1 cellular context compared by ENCODE assay signal in the genomic region with DNA sequence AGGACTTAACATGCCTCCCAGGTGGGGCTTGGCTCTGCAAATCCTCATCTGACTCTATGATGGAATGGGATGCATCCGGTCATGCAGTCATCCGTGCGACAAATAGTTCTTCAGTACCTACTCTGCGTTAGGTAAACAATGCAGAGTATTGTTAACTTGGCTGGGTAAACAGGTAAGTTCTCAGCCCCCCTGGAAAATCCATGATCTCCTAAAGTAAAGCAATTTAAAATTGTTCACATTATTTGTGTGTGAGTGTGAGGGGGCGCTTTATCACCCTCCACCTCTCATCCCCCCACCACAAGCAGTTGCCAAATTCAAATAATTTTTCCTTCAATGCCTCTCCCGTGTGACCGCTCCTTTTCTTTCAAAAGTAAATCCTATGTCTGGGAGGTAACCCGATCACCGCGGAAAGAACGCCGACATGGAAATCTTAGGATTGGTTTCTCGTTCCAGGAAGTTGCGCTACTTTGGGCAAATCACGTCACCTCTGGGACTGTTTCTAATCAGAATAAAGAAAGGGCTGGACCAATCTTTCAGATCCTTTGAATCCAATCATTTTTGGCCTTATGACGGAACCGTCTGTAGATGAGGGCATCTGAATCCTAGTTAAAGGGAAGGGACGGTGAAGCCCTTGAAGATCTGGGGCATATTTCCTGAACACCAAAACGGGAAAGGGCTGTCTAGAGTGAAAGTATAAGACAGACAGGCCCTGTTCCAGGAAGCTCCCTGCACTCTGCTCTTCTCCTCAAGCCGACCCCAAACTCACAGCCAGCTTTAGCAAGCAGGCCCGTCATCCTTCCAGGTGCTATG.
TF ChIP-seq lines count a peak whose summit lies in the region.

No MANE protein-coding gene starts in this region.

TF ChIP-seq in endothelial cell of umbilical vein, 7 proteins besides CTCF, POLR2A, EP300 and RAD21 (continued from another document):
- no peak for TF ChIP-seq MYC (IDR thresholded peaks at IDR 0.05; ENCODE audit: low read depth, low read length)
- TF ChIP-seq FOS (IDR thresholded peaks at IDR 0.05; ENCODE audit: borderline replicate concordance, insufficient read depth, low read length): no peak
- TF ChIP-seq JUN (IDR thresholded peaks at IDR 0.05; ENCODE audit: borderline replicate concordance, insufficient read depth, insufficient read length, low read depth): no peak
- TF ChIP-seq GATA2 (IDR thresholded peaks at IDR 0.05; ENCODE audit: insufficient read depth, insufficient read length, low read depth, low read length): no peak
